In the genomic region with DNA sequence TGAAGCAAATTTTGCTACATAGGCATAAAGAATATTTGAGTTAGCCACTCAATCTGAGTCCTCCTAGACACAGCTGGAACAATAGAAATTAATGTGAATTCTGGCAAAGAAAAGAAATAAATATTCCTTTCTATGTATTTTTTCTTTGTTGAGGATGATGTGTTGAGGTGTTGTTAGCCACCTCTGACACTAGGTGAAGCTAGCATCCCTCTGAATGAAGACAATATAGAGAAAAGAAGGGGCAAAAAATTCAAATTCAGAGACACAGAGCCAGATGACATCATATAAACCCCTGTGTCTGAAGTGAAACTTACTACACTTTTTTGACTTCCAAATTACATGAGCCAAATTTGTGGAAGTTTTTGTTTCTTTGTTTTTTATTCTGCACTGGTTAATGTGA, we compare ENCODE assay signal across 1 cellular context.
TF ChIP-seq lines count a peak whose summit lies in the region.

No MANE protein-coding gene starts in this region.

TF ChIP-seq in GM23338, 12 proteins besides CTCF, POLR2A, EP300 and RAD21 (continued from another document):
- TF ChIP-seq, protein P1, sequence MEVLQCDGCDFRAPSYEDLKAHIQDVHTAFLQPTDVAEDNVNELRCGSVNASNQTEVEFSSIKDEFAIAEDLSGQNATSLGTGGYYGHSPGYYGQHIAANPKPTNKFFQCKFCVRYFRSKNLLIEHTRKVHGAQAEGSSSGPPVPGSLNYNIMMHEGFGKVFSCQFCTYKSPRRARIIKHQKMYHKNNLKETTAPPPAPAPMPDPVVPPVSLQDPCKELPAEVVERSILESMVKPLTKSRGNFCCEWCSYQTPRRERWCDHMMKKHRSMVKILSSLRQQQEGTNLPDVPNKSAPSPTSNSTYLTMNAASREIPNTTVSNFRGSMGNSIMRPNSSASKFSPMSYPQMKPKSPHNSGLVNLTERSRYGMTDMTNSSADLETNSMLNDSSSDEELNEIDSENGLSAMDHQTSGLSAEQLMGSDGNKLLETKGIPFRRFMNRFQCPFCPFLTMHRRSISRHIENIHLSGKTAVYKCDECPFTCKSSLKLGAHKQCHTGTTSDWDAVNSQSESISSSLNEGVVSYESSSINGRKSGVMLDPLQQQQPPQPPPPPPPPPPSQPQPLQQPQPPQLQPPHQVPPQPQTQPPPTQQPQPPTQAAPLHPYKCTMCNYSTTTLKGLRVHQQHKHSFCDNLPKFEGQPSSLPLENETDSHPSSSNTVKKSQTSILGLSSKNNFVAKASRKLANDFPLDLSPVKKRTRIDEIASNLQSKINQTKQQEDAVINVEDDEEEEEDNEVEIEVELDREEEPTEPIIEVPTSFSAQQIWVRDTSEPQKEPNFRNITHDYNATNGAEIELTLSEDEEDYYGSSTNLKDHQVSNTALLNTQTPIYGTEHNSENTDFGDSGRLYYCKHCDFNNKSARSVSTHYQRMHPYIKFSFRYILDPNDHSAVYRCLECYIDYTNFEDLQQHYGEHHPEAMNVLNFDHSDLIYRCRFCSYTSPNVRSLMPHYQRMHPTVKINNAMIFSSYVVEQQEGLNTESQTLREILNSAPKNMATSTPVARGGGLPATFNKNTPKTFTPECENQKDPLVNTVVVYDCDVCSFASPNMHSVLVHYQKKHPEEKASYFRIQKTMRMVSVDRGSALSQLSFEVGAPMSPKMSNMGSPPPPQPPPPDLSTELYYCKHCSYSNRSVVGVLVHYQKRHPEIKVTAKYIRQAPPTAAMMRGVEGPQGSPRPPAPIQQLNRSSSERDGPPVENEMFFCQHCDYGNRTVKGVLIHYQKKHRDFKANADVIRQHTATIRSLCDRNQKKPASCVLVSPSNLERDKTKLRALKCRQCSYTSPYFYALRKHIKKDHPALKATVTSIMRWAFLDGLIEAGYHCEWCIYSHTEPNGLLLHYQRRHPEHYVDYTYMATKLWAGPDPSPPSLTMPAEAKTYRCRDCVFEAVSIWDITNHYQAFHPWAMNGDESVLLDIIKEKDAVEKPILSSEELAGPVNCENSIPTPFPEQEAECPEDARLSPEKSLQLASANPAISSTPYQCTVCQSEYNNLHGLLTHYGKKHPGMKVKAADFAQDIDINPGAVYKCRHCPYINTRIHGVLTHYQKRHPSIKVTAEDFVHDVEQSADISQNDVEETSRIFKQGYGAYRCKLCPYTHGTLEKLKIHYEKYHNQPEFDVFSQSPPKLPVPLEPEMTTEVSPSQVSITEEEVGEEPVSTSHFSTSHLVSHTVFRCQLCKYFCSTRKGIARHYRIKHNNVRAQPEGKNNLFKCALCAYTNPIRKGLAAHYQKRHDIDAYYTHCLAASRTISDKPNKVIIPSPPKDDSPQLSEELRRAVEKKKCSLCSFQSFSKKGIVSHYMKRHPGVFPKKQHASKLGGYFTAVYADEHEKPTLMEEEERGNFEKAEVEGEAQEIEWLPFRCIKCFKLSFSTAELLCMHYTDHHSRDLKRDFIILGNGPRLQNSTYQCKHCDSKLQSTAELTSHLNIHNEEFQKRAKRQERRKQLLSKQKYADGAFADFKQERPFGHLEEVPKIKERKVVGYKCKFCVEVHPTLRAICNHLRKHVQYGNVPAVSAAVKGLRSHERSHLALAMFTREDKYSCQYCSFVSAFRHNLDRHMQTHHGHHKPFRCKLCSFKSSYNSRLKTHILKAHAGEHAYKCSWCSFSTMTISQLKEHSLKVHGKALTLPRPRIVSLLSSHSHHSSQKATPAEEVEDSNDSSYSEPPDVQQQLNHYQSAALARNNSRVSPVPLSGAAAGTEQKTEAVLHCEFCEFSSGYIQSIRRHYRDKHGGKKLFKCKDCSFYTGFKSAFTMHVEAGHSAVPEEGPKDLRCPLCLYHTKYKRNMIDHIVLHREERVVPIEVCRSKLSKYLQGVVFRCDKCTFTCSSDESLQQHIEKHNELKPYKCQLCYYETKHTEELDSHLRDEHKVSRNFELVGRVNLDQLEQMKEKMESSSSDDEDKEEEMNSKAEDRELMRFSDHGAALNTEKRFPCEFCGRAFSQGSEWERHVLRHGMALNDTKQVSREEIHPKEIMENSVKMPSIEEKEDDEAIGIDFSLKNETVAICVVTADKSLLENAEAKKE (CRISPR knock-in tag; IDR thresholded peaks at IDR 0.05) = no peak
- TF ChIP-seq EZH2 (IDR thresholded peaks at IDR 0.05; ENCODE audit: low read depth, unreplicated experiment) = no peak
- TF ChIP-seq CREB1 (CRISPR knock-in tag; IDR thresholded peaks at IDR 0.05; ENCODE audit: low read depth) = no peak
- no peak for TF ChIP-seq EZH2phosphoT487 (IDR thresholded peaks at IDR 0.05; ENCODE audit: unreplicated experiment)
- no peak for TF ChIP-seq JUNB (IDR thresholded peaks at IDR 0.05; ENCODE audit: unreplicated experiment)
- TF ChIP-seq ZNF114 (CRISPR knock-in tag; IDR thresholded peaks at IDR 0.05) = no peak
- no peak for TF ChIP-seq STAT1 (IDR thresholded peaks at IDR 0.05; ENCODE audit: unreplicated experiment)
- TF ChIP-seq NANOG (IDR thresholded peaks at IDR 0.05; ENCODE audit: borderline replicate concordance) = no peak
- TF ChIP-seq, protein P2, sequence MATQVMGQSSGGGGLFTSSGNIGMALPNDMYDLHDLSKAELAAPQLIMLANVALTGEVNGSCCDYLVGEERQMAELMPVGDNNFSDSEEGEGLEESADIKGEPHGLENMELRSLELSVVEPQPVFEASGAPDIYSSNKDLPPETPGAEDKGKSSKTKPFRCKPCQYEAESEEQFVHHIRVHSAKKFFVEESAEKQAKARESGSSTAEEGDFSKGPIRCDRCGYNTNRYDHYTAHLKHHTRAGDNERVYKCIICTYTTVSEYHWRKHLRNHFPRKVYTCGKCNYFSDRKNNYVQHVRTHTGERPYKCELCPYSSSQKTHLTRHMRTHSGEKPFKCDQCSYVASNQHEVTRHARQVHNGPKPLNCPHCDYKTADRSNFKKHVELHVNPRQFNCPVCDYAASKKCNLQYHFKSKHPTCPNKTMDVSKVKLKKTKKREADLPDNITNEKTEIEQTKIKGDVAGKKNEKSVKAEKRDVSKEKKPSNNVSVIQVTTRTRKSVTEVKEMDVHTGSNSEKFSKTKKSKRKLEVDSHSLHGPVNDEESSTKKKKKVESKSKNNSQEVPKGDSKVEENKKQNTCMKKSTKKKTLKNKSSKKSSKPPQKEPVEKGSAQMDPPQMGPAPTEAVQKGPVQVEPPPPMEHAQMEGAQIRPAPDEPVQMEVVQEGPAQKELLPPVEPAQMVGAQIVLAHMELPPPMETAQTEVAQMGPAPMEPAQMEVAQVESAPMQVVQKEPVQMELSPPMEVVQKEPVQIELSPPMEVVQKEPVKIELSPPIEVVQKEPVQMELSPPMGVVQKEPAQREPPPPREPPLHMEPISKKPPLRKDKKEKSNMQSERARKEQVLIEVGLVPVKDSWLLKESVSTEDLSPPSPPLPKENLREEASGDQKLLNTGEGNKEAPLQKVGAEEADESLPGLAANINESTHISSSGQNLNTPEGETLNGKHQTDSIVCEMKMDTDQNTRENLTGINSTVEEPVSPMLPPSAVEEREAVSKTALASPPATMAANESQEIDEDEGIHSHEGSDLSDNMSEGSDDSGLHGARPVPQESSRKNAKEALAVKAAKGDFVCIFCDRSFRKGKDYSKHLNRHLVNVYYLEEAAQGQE (IDR thresholded peaks at IDR 0.05; ENCODE audit: unreplicated experiment) = no peak
